29 cellular contexts compared by ENCODE assay signal in genomic region chr9:36894695-36895310, GRCh38.
"Had no signal": no experiment of that assay in that cellular context is flagged by ENCODE, and none has a peak within 500 bp of the region (broad histone marks: within the 10 kb centered on the region; RNA-seq: fewer than 3 reads in every experiment).

No MANE protein-coding gene starts in this region.

- H3K27ac ChIP-seq: breast epithelium, epithelial cell of prostate, esophagus squamous epithelium, heart right ventricle, lower lobe of right lung, parathyroid adenoma, right atrium auricular region, spleen, thoracic aorta had no signal

- H3K79me2 ChIP-seq: parathyroid adenoma had no signal

- H3K4me1 ChIP-seq: breast epithelium, esophagus squamous epithelium, heart right ventricle, lower lobe of right lung, parathyroid adenoma, right atrium auricular region, spleen had no signal

- DNase-seq: activated CD4-positive, alpha-beta memory T cell treated with anti-CD3 and anti-CD28 coated beads for 36 hours; activated CD4-positive, alpha-beta T cell treated with anti-CD3 and anti-CD28 coated beads, Interleukin-2, amount 10 ng/mL, durations not matched to agents 24 days and 14 days; activated CD4-positive, CD25-positive, alpha-beta regulatory T cell treated with anti-CD3 and anti-CD28 coated beads, Interleukin-2, amount 50 U/mL, for 72 hours; activated gamma-delta T cell treated with Interleukin-2 at 50 U/mL for 16 hours; activated T-cell treated with anti-CD3 and anti-CD28 coated beads, Interleukin-2, amount 50 U/mL, for 4 hours; dermis blood vessel endothelial cell; effector CD4-positive, alpha-beta T cell; esophagus squamous epithelium; foreskin melanocyte; heart right ventricle; kidney glomerular epithelial cell; lower lobe of right lung; mesendoderm; mucosa of descending colon; occipital lobe; spleen; stimulated activated naive CD8-positive, alpha-beta T cell treated with anti-CD3 and anti-CD28 coated beads, Interleukin-15, Interleukin-2, amounts not matched to agents 100 U/mL and 50 U/mL, for 24 hours; T-helper 2 cell; trophoblast cell had no signal

- H3K36me3 Mint-ChIP-seq: activated CD4-positive, alpha-beta memory T cell treated with anti-CD3 and anti-CD28 coated beads for 36 hours; activated naive CD4-positive, alpha-beta T cell treated with anti-CD3 and anti-CD28 coated beads, Interleukin-2, amount 50 U/mL, for 72 hours had no signal

- H3K4me1 Mint-ChIP-seq: activated CD4-positive, alpha-beta T cell treated with anti-CD3 and anti-CD28 coated beads, Interleukin-2, amount 10 ng/mL, durations not matched to agents 24 days and 14 days; central memory CD8-positive, alpha-beta T cell had no signal

- H3K36me3 ChIP-seq: breast epithelium, esophagus squamous epithelium, heart right ventricle, lower lobe of right lung, right atrium auricular region, thoracic aorta had no signal

- H2AFZ ChIP-seq: parathyroid adenoma had no signal

- ATAC-seq: activated naive CD4-positive, alpha-beta T cell treated with anti-CD3 and anti-CD28 coated beads, Interleukin-2, amount 50 U/mL, for 72 hours; activated T-cell treated with anti-CD3 and anti-CD28 coated beads, Interleukin-2, amount 50 U/mL, for 4 hours; activated T-helper 17 cell treated with anti-CD3 and anti-CD28 coated beads, Interleukin-2, amount 50 U/mL, for 72 hours; heart right ventricle; left lobe of liver; lower lobe of right lung; mucosa of descending colon; stimulated activated naive CD8-positive, alpha-beta T cell treated with anti-CD3 and anti-CD28 coated beads, Interleukin-15, Interleukin-2, amounts not matched to agents 100 U/mL and 50 U/mL, for 24 hours had no signal

- H3K27me3 ChIP-seq: breast epithelium, right atrium auricular region had no signal

- FAIRE-seq: endometrium had no signal

- H3K4me3 Mint-ChIP-seq: activated CD4-positive, alpha-beta memory T cell treated with anti-CD3 and anti-CD28 coated beads for 36 hours; activated CD4-positive, alpha-beta T cell treated with anti-CD3 and anti-CD28 coated beads, Interleukin-2, amount 10 ng/mL, durations not matched to agents 24 days and 14 days; activated T-cell treated with anti-CD3 and anti-CD28 coated beads, Interleukin-2, amount 50 U/mL, for 4 hours; activated T-helper 17 cell treated with anti-CD3 and anti-CD28 coated beads, Interleukin-2, amount 50 U/mL, for 72 hours; central memory CD8-positive, alpha-beta T cell had no signal

- H3K27ac Mint-ChIP-seq: activated CD4-positive, alpha-beta memory T cell treated with anti-CD3 and anti-CD28 coated beads for 36 hours; activated CD4-positive, alpha-beta T cell treated with anti-CD3 and anti-CD28 coated beads, Interleukin-2, amount 10 ng/mL, durations not matched to agents 24 days and 14 days; activated naive CD4-positive, alpha-beta T cell treated with anti-CD3 and anti-CD28 coated beads, Interleukin-2, amount 50 U/mL, for 72 hours; activated T-helper 17 cell treated with anti-CD3 and anti-CD28 coated beads, Interleukin-2, amount 50 U/mL, for 72 hours had no signal

- H3K9me3 ChIP-seq: breast epithelium, esophagus squamous epithelium, heart right ventricle, lower lobe of right lung, mucosa of descending colon, right atrium auricular region, spleen, thoracic aorta had no signal

- H3K9me3 Mint-ChIP-seq: activated CD4-positive, alpha-beta memory T cell treated with anti-CD3 and anti-CD28 coated beads for 36 hours; activated CD4-positive, alpha-beta T cell treated with anti-CD3 and anti-CD28 coated beads, Interleukin-2, amount 10 ng/mL, durations not matched to agents 24 days and 14 days; activated naive CD4-positive, alpha-beta T cell treated with anti-CD3 and anti-CD28 coated beads, Interleukin-2, amount 50 U/mL, for 72 hours; activated T-cell treated with anti-CD3 and anti-CD28 coated beads, Interleukin-2, amount 50 U/mL, for 4 hours; activated T-helper 17 cell treated with anti-CD3 and anti-CD28 coated beads, Interleukin-2, amount 50 U/mL, for 72 hours; central memory CD8-positive, alpha-beta T cell had no signal

- H3K4me3 ChIP-seq: breast epithelium, esophagus squamous epithelium, heart right ventricle, lower lobe of right lung, mucosa of descending colon, right atrium auricular region, spleen, thoracic aorta had no signal

- H3K9ac ChIP-seq: parathyroid adenoma had no signal
